Comparison of ENCODE assay signal across 4 cellular contexts in the genomic region with DNA sequence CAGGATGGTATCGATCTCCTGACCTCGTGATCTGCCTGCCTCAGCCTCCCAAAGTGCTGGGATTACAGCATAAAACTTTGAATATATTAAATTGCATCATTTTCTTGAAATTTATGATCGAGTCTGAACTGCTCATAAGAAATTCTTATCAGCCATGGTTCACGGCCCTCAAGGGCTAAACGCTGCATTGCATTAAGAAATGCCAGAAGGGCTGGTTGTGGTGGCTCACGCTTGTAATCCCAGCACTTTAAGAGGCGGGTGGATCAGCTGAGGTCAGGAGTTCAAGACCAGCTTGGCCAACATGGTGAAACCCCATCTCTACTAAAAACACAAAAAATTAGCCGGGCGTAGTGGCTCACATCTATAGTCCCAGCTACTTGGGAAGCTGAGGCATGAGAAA. TPM values are rescaled to one million over a fixed set of nuclear protein-coding genes. Genes with fewer than 3 reads are reported as not detected.
DNase-seq lines count a peak whose midpoint lies in the region; ATAC-seq and TF ChIP-seq lines count a peak whose summit lies in the region.
"Not testable (repeated sequence)": the region's sequence is repeated elsewhere in the genome, so short reads cannot be mapped to it uniquely, and the experiment has no call there.

No MANE protein-coding gene starts in this region.

- H3K9me3 Mint-ChIP-seq in nephron progenitor cell: not testable (repeated sequence)

- not testable (repeated sequence) for DNase-seq in T-helper 17 cell, nephron progenitor cell
- DNase-seq in amniotic epithelial cell (ENCODE audit: low read depth): peak; percentile 43
- peak; percentile 67 for DNase-seq in fibroblast of villous mesenchyme (ENCODE audit: low read depth)

- H3K4me1 Mint-ChIP-seq in T-helper 17 cell, nephron progenitor cell: not testable (repeated sequence)

- H3K36me3 Mint-ChIP-seq in T-helper 17 cell (ENCODE audit: low read depth) (peaks cover 12% of the 10 kb centered on the region), nephron progenitor cell (ENCODE audit: low read depth) (peaks cover 48% of the 10 kb centered on the region)

- H3K4me3 Mint-ChIP-seq in T-helper 17 cell, nephron progenitor cell: not testable (repeated sequence)

- ATAC-seq in T-helper 17 cell: not testable (repeated sequence)

- H3K9me3 ChIP-seq in T-helper 17 cell (ENCODE audit: control insufficient read depth, low read length, poor library complexity, severe bottlenecking): not testable (repeated sequence)

- H3K27ac Mint-ChIP-seq in T-helper 17 cell (peak overlapping the region; percentile 41), nephron progenitor cell (peak overlapping the region; percentile 88)

- not testable (repeated sequence) for TF ChIP-seq CTCF in fibroblast of villous mesenchyme (IDR thresholded peaks at IDR 0.05; ENCODE audit: insufficient read depth, low read depth, low read length); nephron progenitor cell (IDR thresholded peaks at IDR 0.05)

- H3K27me3 Mint-ChIP-seq in T-helper 17 cell; nephron progenitor cell (ENCODE audit: low read depth, poor library complexity): not testable (repeated sequence)

- not testable (repeated sequence) for H3K4me3 ChIP-seq in fibroblast of villous mesenchyme (ENCODE audit: low read depth, low read length)

RNA-seq across cellular contexts. Expression of a gene that starts 26.8 kb away (rescaled TPM):
- total RNA-seq in T-helper 17 cell (10 to 100 TPM; 21.1 to 22.3 TPM), fibroblast of villous mesenchyme (21.3 and 31.1 TPM in 2 replicates)

RNA-seq across cellular contexts. Expression of a gene that starts 32.4 kb away (rescaled TPM):
- total RNA-seq in T-helper 17 cell: 10 to 100 TPM; 14.8 to 17.7 TPM
- 89.9 and 108 TPM in 2 replicates for total RNA-seq in fibroblast of villous mesenchyme
